Comparison of ENCODE assay signal across 9 cellular contexts in genomic region chr3:23325466-23326065, GRCh38.
DNase-seq lines count a peak whose midpoint lies in the region; ATAC-seq and TF ChIP-seq lines count a peak whose summit lies in the region.
"Had no signal": no experiment of that assay in that cellular context is flagged by ENCODE, and none has a peak within 500 bp of the region (broad histone marks: within the 10 kb centered on the region; RNA-seq: fewer than 3 reads in every experiment).

No MANE protein-coding gene starts in this region.

- no peaks in the 10 kb centered on the region for H3K9me2 ChIP-seq in OCI-LY1 (ENCODE audit: low read depth, low read length)

- peak overlapping the region; percentile 59 for H3K27ac ChIP-seq in OCI-LY1 (ENCODE audit: low read depth, low read length, poor library complexity, severe bottlenecking)

- H3K4me1 ChIP-seq in OCI-LY1 (ENCODE audit: insufficient read depth, low read length, severe bottlenecking), result peaks cover 25% of the 10 kb centered on the region

- no peak for DNase-seq in osteocyte (ENCODE audit: extremely low spot score, unreplicated experiment)
- no peak for DNase-seq in NCI-H1436 (lab: John Stamatoyannopoulos, UW)
- no peak for DNase-seq in GM19238 (ENCODE audit: insufficient read length, low spot score)
- DNase-seq in NCI-H345 treated with DMSO at 0.1 percent for 48 hours (lab: John Stamatoyannopoulos, UW; ENCODE audit: unreplicated experiment), result no peak

- H3F3A ChIP-seq in OCI-LY1 (ENCODE audit: insufficient read depth, low read length), result 0 out of 2 replicates have a peak, but pooled peaks cover 3% of the 10 kb centered on the region

- H3K4me2 ChIP-seq in OCI-LY1 (ENCODE audit: low read length), result peak overlapping the region; percentile 50

- H3K9me3 Mint-ChIP-seq in osteocyte (ENCODE audit: unreplicated experiment), result no peaks in the 10 kb centered on the region

- peak overlapping the region; percentile 24; the same call in 1 of the 2 replicates for H3K9ac ChIP-seq in OCI-LY1 (ENCODE audit: low read length)

- H3K27me3 Mint-ChIP-seq in osteocyte (ENCODE audit: unreplicated experiment), result no peaks in the 10 kb centered on the region
- H3K27me3 Mint-ChIP-seq: IgD-negative memory B cell had no signal

- no peaks in the 10 kb centered on the region for H3K36me3 Mint-ChIP-seq in osteocyte (ENCODE audit: unreplicated experiment)

- no peaks in the 10 kb centered on the region for H4K20me1 ChIP-seq in OCI-LY1 (ENCODE audit: insufficient read depth, low read length)

- TF ChIP-seq CTCF in OCI-LY1 (IDR thresholded peaks at IDR 0.05; ENCODE audit: low read length), result no peak
- TF ChIP-seq CTCF in osteocyte (IDR thresholded peaks at IDR 0.05), result no peak

- H3K36me3 ChIP-seq in OCI-LY1 (ENCODE audit: insufficient read depth, low read length), result no peaks in the 10 kb centered on the region

- no peak overlapping the region for H3K4me3 Mint-ChIP-seq in osteocyte (ENCODE audit: unreplicated experiment)

- peak overlapping the region; percentile 47 for H3K27ac Mint-ChIP-seq in osteocyte (ENCODE audit: unreplicated experiment)

- no peak overlapping the region for H2AFZ ChIP-seq in OCI-LY1 (ENCODE audit: low read length)

- no peaks in the 10 kb centered on the region for H3K27me3 ChIP-seq in OCI-LY1 (ENCODE audit: insufficient read depth, low read length)

- peak; percentile 56 for ATAC-seq in GM18909 (IDR thresholded peaks at IDR 0.05; ENCODE audit: poor library complexity, unreplicated experiment)
- peak; percentile 71 for ATAC-seq in HG02610 (IDR thresholded peaks at IDR 0.05; ENCODE audit: unreplicated experiment)

- H3K9me3 ChIP-seq in OCI-LY1 (ENCODE audit: low read length), result no peaks in the 10 kb centered on the region

- peaks cover 14% of the 10 kb centered on the region for H3K79me2 ChIP-seq in OCI-LY1 (ENCODE audit: insufficient read depth, low read length)

- H3K4me3 ChIP-seq in OCI-LY1 (ENCODE audit: low read depth, low read length, poor library complexity, severe bottlenecking), result peak overlapping the region; percentile 21
- H3K4me3 ChIP-seq: lung had no signal

- H3K4me1 Mint-ChIP-seq in osteocyte (ENCODE audit: unreplicated experiment), result peaks cover 24% of the 10 kb centered on the region
